ENCODE assay signal across 10 cellular contexts in genomic region chr5:179759961-179760541, GRCh38.
DNase-seq lines count a peak whose midpoint lies in the region; ATAC-seq lines count a peak whose summit lies in the region.
"Had no signal": no experiment of that assay in that cellular context is flagged by ENCODE, and none has a peak within 500 bp of the region (broad histone marks: within the 10 kb centered on the region; RNA-seq: fewer than 3 reads in every experiment).

No MANE protein-coding gene starts in this region.

- no peaks in the 10 kb centered on the region for H3K27me3 Mint-ChIP-seq in activated naive CD8-positive, alpha-beta T cell

- H3K36me3 Mint-ChIP-seq in activated naive CD8-positive, alpha-beta T cell = no peaks in the 10 kb centered on the region

- peak overlapping the region; percentile 40 for H3K4me3 Mint-ChIP-seq in activated naive CD8-positive, alpha-beta T cell

- H3K9me3 Mint-ChIP-seq in activated naive CD8-positive, alpha-beta T cell (ENCODE audit: low read depth) = no peaks in the 10 kb centered on the region

- H3K27ac Mint-ChIP-seq in activated naive CD8-positive, alpha-beta T cell = peak overlapping the region; percentile 82

- ATAC-seq in HG03342 (IDR thresholded peaks at IDR 0.05; ENCODE audit: unreplicated experiment) = peak; percentile 38
- ATAC-seq in GM19324 (IDR thresholded peaks at IDR 0.05; ENCODE audit: low FRiP score, unreplicated experiment) = no peak
- ATAC-seq in GM21786 (IDR thresholded peaks at IDR 0.05; ENCODE audit: unreplicated experiment) = no peak
- ATAC-seq: A549, right cardiac atrium had no signal

- peak; percentile 12 for DNase-seq in NCI-H2107 treated with DMSO at 0.1 percent for 48 hours (lab: John Stamatoyannopoulos, UW; ENCODE audit: unreplicated experiment)
- DNase-seq in NCI-H2107 (lab: John Stamatoyannopoulos, UW) = no peak
- peak; percentile 8 to 23 for DNase-seq in stimulated activated CD4-positive, alpha-beta T cell treated with anti-CD3 and anti-CD28 coated beads, Interleukin-2, amount 100 ng/mL, for 48 hours
- no peak for DNase-seq in NCI-H82 treated with DMSO at 0.1 percent for 48 hours (lab: John Stamatoyannopoulos, UW; ENCODE audit: unreplicated experiment)

- H3K4me1 Mint-ChIP-seq in activated naive CD8-positive, alpha-beta T cell (ENCODE audit: low read depth) = peaks cover 54% of the 10 kb centered on the region

Comparison
In these comparisons a context has a peak if more than half of its experiments do, and no peak if none do; other contexts are left out.
1. DNase-seq: peak in NCI-H2107 treated with DMSO at 0.1 percent for 48 hours (single experiment) and stimulated activated CD4-positive, alpha-beta T cell treated with anti-CD3 and anti-CD28 coated beads, Interleukin-2, amount 100 ng/mL, for 48 hours (2 of 2); none in NCI-H2107 (single experiment) and NCI-H82 treated with DMSO at 0.1 percent for 48 hours (single experiment).